ENCODE assay signal across 8 cellular contexts in genomic region chr9:126326228-126327015, GRCh38. TPM values are rescaled to one million over a fixed set of nuclear protein-coding genes. Genes with fewer than 3 reads are reported as not detected.
A peak's percentile ranks its signal among the peaks of the same experiment; 100 is the strongest.
DNase-seq lines count a peak whose midpoint lies in the region; TF ChIP-seq lines count a peak whose summit lies in the region.

MVB12B (plus strand) TSS chr9:126326829; CDS start chr9:126326930, 101 bp downstream.

- H3K27me3 ChIP-seq in SJSA1 (replicated peaks) (no peaks in the 10 kb centered on the region), left ventricle myocardium inferior (ENCODE audit: low read depth) (no peaks in the 10 kb centered on the region), prostate gland (replicated peaks; ENCODE audit: insufficient read depth) (no peaks in the 10 kb centered on the region)

- peak within 1 kb of the TSS; percentile 56 for H3K27ac ChIP-seq in SJSA1
- H3K27ac ChIP-seq in left ventricle myocardium inferior (replicated peaks) = peak within 1 kb of the TSS; percentile 83
- H3K27ac ChIP-seq in prostate gland = peak within 1 kb of the TSS; percentile 79 to 81

- DNase-seq in DMS153 treated with DMSO at 0.1 percent for 48 hours (lab: John Stamatoyannopoulos, UW; ENCODE audit: unreplicated experiment) = peak; percentile 4
- DNase-seq in DMS153 (lab: John Stamatoyannopoulos, UW) = no peak
- DNase-seq in SJSA1 (ENCODE audit: low read depth in 1 of 2, low spot score in 2 of 2) = peak in 1 of 2 experiments; percentile 46
- peak; percentile 14 for DNase-seq in activated naive CD8-positive, alpha-beta T cell treated with anti-CD3 and anti-CD28 coated beads, Interleukin-2, amount 50 U/mL, for 16 hours (ENCODE audit: low read depth, low spot score)
- peak; percentile 46 for DNase-seq in left ventricle myocardium inferior
- peak; percentile 8 for DNase-seq in prostate gland (ENCODE audit: low spot score)
- no peak for DNase-seq in SKM-1 treated with dmso at 0.1 percent for 144 hours (lab: John Stamatoyannopoulos, UW; ENCODE audit: unreplicated experiment)
- DNase-seq in OCI-M1 (lab: John Stamatoyannopoulos, UW) = no peak

- H3K4me3 ChIP-seq in SJSA1 = peak within 1 kb of the TSS; percentile 52
- peak within 1 kb of the TSS; percentile 78 for H3K4me3 ChIP-seq in left ventricle myocardium inferior
- peak within 1 kb of the TSS; percentile 45 to 51 for H3K4me3 ChIP-seq in prostate gland

- no peak for TF ChIP-seq POLR2A in prostate gland (IDR thresholded peaks at IDR 0.05)

- peaks cover 25% of the 10 kb centered on the region for H3K4me1 ChIP-seq in SJSA1 (replicated peaks)
- H3K4me1 ChIP-seq in left ventricle myocardium inferior = peaks cover 36% of the 10 kb centered on the region
- peaks cover 7% of the 10 kb centered on the region for H3K4me1 ChIP-seq in prostate gland (replicated peaks)

- no peak for TF ChIP-seq CTCF in left ventricle myocardium inferior (IDR thresholded peaks at IDR 0.05; ENCODE audit: borderline replicate concordance)
- no peak for TF ChIP-seq CTCF in prostate gland (IDR thresholded peaks at IDR 0.05)

- WGBS in prostate gland = 6% methylated on average over 31 of the region's 94 CpGs

- peaks cover 6% of the 10 kb centered on the region; the same call in 1 of the 2 replicates for H3K9me3 ChIP-seq in SJSA1 (replicated peaks)
- peaks cover 20% of the 10 kb centered on the region for H3K9me3 ChIP-seq in left ventricle myocardium inferior (replicated peaks)
- no peaks in the 10 kb centered on the region for H3K9me3 ChIP-seq in prostate gland

- intact Hi-C loops in left ventricle myocardium inferior (cut with micrococcal nuclease) (no loop called here), prostate gland (cut with DNase I) (loop anchor here (5.0 kb wide), 1 partner anchor 51 kb away; no protein-coding TSS in a partner anchor)

- H3K36me3 ChIP-seq in SJSA1 = no peaks in the 10 kb centered on the region; the same call in 1 of the 2 replicates
- no peaks in the 10 kb centered on the region for H3K36me3 ChIP-seq in left ventricle myocardium inferior
- no peaks in the 10 kb centered on the region for H3K36me3 ChIP-seq in prostate gland

RNA-seq across cellular contexts. Expression of gene MVB12B, which starts in this region (rescaled TPM):
- 7.8 and 16.1 TPM in 2 replicates for total RNA-seq in SJSA1 (2014; rRNA removed; shearing (Covaris generic))
- total RNA-seq in left ventricle myocardium inferior = 11.2 TPM
- 10 to 100 TPM; 17.3 to 28.4 TPM for total RNA-seq in prostate gland

Comparison
In these comparisons a context has a peak if more than half of its experiments do, and no peak if none do; other contexts are left out.
1. DNase-seq: peak in DMS153 treated with DMSO at 0.1 percent for 48 hours (single experiment), activated naive CD8-positive, alpha-beta T cell treated with anti-CD3 and anti-CD28 coated beads, Interleukin-2, amount 50 U/mL, for 16 hours (single experiment), left ventricle myocardium inferior (single experiment) and prostate gland (single experiment); none in DMS153 (single experiment), SKM-1 treated with dmso at 0.1 percent for 144 hours (single experiment) and OCI-M1 (single experiment).
2. Peak in every context shown above with its lines, with median percentiles within 50 percentile points of each other: H3K27ac ChIP-seq and H3K4me3 ChIP-seq.